20 cellular contexts compared by ENCODE assay signal in genomic region chr1:145740269-145740668, GRCh38. TPM values are rescaled to one million over a fixed set of nuclear protein-coding genes. Genes with fewer than 3 reads are reported as not detected.
A peak's percentile ranks its signal among the peaks of the same experiment; 100 is the strongest.
DNase-seq lines count a peak whose midpoint lies in the region; ATAC-seq and TF ChIP-seq lines count a peak whose summit lies in the region.
"Had no signal": no experiment of that assay in that cellular context is flagged by ENCODE, and none has a peak within 500 bp of the region (broad histone marks: within the 10 kb centered on the region; RNA-seq: fewer than 3 reads in every experiment).

No MANE protein-coding gene starts in this region.

- peak; percentile 70 for DNase-seq in AG09319 (ENCODE audit: extremely low read depth, low read depth)
- peak; percentile 39 for DNase-seq in LNCaP clone FGC (ENCODE audit: low read depth)
- peak; percentile 42 to 51 for DNase-seq in cardiac fibroblast (ENCODE audit: low read depth in 2 of 2)
- DNase-seq in lower lobe of right lung = no peak
- no peak for DNase-seq in NCI-H2107 (lab: John Stamatoyannopoulos, UW)
- DNase-seq: activated CD4-positive, alpha-beta memory T cell treated with anti-CD3 and anti-CD28 coated beads for 36 hours; activated naive CD8-positive, alpha-beta T cell treated with anti-CD3 and anti-CD28 coated beads, Interleukin-2, amount 10 ng/mL, durations not matched to agents 7 days and 5 days; activated T-cell treated with anti-CD3 and anti-CD28 coated beads, Interleukin-2, amount 50 U/mL, for 48 hours; heart right ventricle; left cardiac atrium; MG63; NCI-H187; NCI-H510A treated with DMSO at 0.1 percent for 48 hours; OCI-M1; SK-N-SH had no signal

- H3K27me3 Mint-ChIP-seq in stimulated activated memory B cell treated with anti-CD40 and anti-IgM and Interleukin-4, amounts not matched to agents 10 μg/mL and 1 μg/mL and 100 μg/mL, for 72 hours = no peaks in the 10 kb centered on the region
- H3K27me3 Mint-ChIP-seq: activated CD4-positive, alpha-beta memory T cell treated with anti-CD3 and anti-CD28 coated beads for 36 hours; activated naive CD8-positive, alpha-beta T cell treated with anti-CD3 and anti-CD28 coated beads, Interleukin-2, amount 10 ng/mL, durations not matched to agents 7 days and 5 days; stimulated activated naive CD8-positive, alpha-beta T cell treated with anti-CD3 and anti-CD28 coated beads, Interleukin-15, Interleukin-2, amounts not matched to agents 100 ng/mL and 50 ng/mL, for 24 hours had no signal

- TF ChIP-seq CTCF in AG09319 (IDR thresholded peaks at IDR 0.05; ENCODE audit: low read depth, low read length) (no peak), LNCaP clone FGC (IDR thresholded peaks at IDR 0.05; ENCODE audit: control insufficient read depth, extremely low read depth, insufficient read depth) (no peak), cardiac fibroblast (IDR thresholded peaks at IDR 0.05; ENCODE audit: low read depth, low read length) (no peak), lower lobe of right lung (IDR thresholded peaks at IDR 0.05) (no peak)

- no peak overlapping the region for H3K4me3 Mint-ChIP-seq in stimulated activated memory B cell treated with anti-CD40 and anti-IgM and Interleukin-4, amounts not matched to agents 10 μg/mL and 1 μg/mL and 100 μg/mL, for 72 hours
- H3K4me3 Mint-ChIP-seq: activated CD4-positive, alpha-beta memory T cell treated with anti-CD3 and anti-CD28 coated beads for 36 hours; activated naive CD8-positive, alpha-beta T cell treated with anti-CD3 and anti-CD28 coated beads, Interleukin-2, amount 10 ng/mL, durations not matched to agents 7 days and 5 days; stimulated activated naive CD8-positive, alpha-beta T cell treated with anti-CD3 and anti-CD28 coated beads, Interleukin-15, Interleukin-2, amounts not matched to agents 100 ng/mL and 50 ng/mL, for 24 hours had no signal

- no peak overlapping the region for H3K4me3 ChIP-seq in LNCaP clone FGC (ENCODE audit: low read depth, low read length)
- H3K4me3 ChIP-seq in cardiac fibroblast (replicated peaks in 1 of 2; ENCODE audit: low read depth in 2 of 2, low read length in 2 of 2) = no peak overlapping the region
- H3K4me3 ChIP-seq in lower lobe of right lung = no peak overlapping the region
- H3K4me3 ChIP-seq: BLaER1 treated with 17β-estradiol and CSF1 and Interleukin-3, amounts not matched to agents 10 nM and 100 nM; heart right ventricle; MG63 had no signal

- H3K4me1 ChIP-seq in lower lobe of right lung = no peaks in the 10 kb centered on the region
- H3K4me1 ChIP-seq: BLaER1 treated with 17β-estradiol and CSF1 and Interleukin-3, amounts not matched to agents 10 nM and 100 nM; heart right ventricle had no signal

- peaks cover 48% of the 10 kb centered on the region for H3K36me3 Mint-ChIP-seq in stimulated activated memory B cell treated with anti-CD40 and anti-IgM and Interleukin-4, amounts not matched to agents 10 μg/mL and 1 μg/mL and 100 μg/mL, for 72 hours

- H3K36me3 ChIP-seq in lower lobe of right lung = peaks cover 38% of the 10 kb centered on the region

- H3K27ac ChIP-seq in lower lobe of right lung = no peak overlapping the region
- H3K27ac ChIP-seq: BLaER1 treated with 17β-estradiol and CSF1 and Interleukin-3, amounts not matched to agents 10 nM and 100 nM; heart right ventricle had no signal

- H3K27me3 ChIP-seq in lower lobe of right lung (ENCODE audit: low read depth) = no peaks in the 10 kb centered on the region
- H3K27me3 ChIP-seq: BLaER1 treated with 17β-estradiol and CSF1 and Interleukin-3, amounts not matched to agents 10 nM and 100 nM; heart right ventricle; MG63 had no signal

- no peaks in the 10 kb centered on the region for H3K9me3 ChIP-seq in lower lobe of right lung
- H3K9me3 ChIP-seq: BLaER1 treated with 17β-estradiol and CSF1 and Interleukin-3, amounts not matched to agents 10 nM and 100 nM; heart right ventricle; MG63; SK-N-SH had no signal

- H3K9me3 Mint-ChIP-seq in stimulated activated memory B cell treated with anti-CD40 and anti-IgM and Interleukin-4, amounts not matched to agents 10 μg/mL and 1 μg/mL and 100 μg/mL, for 72 hours = no peaks in the 10 kb centered on the region
- H3K9me3 Mint-ChIP-seq: activated CD4-positive, alpha-beta memory T cell treated with anti-CD3 and anti-CD28 coated beads for 36 hours; activated naive CD8-positive, alpha-beta T cell treated with anti-CD3 and anti-CD28 coated beads, Interleukin-2, amount 10 ng/mL, durations not matched to agents 7 days and 5 days; stimulated activated naive CD8-positive, alpha-beta T cell treated with anti-CD3 and anti-CD28 coated beads, Interleukin-15, Interleukin-2, amounts not matched to agents 100 ng/mL and 50 ng/mL, for 24 hours had no signal

- H3K27ac Mint-ChIP-seq in stimulated activated memory B cell treated with anti-CD40 and anti-IgM and Interleukin-4, amounts not matched to agents 10 μg/mL and 1 μg/mL and 100 μg/mL, for 72 hours = no peak overlapping the region
- H3K27ac Mint-ChIP-seq: activated CD4-positive, alpha-beta memory T cell treated with anti-CD3 and anti-CD28 coated beads for 36 hours; activated naive CD8-positive, alpha-beta T cell treated with anti-CD3 and anti-CD28 coated beads, Interleukin-2, amount 10 ng/mL, durations not matched to agents 7 days and 5 days; stimulated activated naive CD8-positive, alpha-beta T cell treated with anti-CD3 and anti-CD28 coated beads, Interleukin-15, Interleukin-2, amounts not matched to agents 100 ng/mL and 50 ng/mL, for 24 hours had no signal

- intact Hi-C loops in lower lobe of right lung (cut with DNase I) = no loop called here

- ATAC-seq in lower lobe of right lung (peak; percentile 85 to 93), GM18907 (IDR thresholded peaks at IDR 0.05; ENCODE audit: unreplicated experiment) (no peak), GM18909 (IDR thresholded peaks at IDR 0.05; ENCODE audit: poor library complexity, unreplicated experiment) (no peak)
- ATAC-seq in stimulated activated memory B cell treated with anti-CD40 and anti-IgM and Interleukin-4, amounts not matched to agents 10 μg/mL and 1 μg/mL and 100 μg/mL, for 72 hours = no peak
- ATAC-seq: heart right ventricle, left cardiac atrium had no signal

- no peaks in the 10 kb centered on the region for H3K4me1 Mint-ChIP-seq in stimulated activated memory B cell treated with anti-CD40 and anti-IgM and Interleukin-4, amounts not matched to agents 10 μg/mL and 1 μg/mL and 100 μg/mL, for 72 hours

RNA-seq across cellular contexts. Expression of gene CD160, which starts 21.0 kb away (rescaled TPM):
- 1.1 TPM for total RNA-seq in lower lobe of right lung

RNA-seq across cellular contexts. Expression of gene PDZK1, which starts 33.1 kb away (rescaled TPM):
- not detected for total RNA-seq in lower lobe of right lung
- total RNA-seq: activated CD4-positive, alpha-beta memory T cell treated with anti-CD3 and anti-CD28 coated beads for 36 hours had no signal

Comparison
In these comparisons a context has a peak if more than half of its experiments do, and no peak if none do; other contexts are left out.
1. DNase-seq: peak in AG09319 (single experiment), LNCaP clone FGC (single experiment) and cardiac fibroblast (2 of 2); none in lower lobe of right lung (single experiment) and NCI-H2107 (single experiment).
2. ATAC-seq: peak in lower lobe of right lung (2 of 2); none in GM18907 (single experiment), stimulated activated memory B cell treated with anti-CD40 and anti-IgM and Interleukin-4, amounts not matched to agents 10 μg/mL and 1 μg/mL and 100 μg/mL, for 72 hours (single experiment) and GM18909 (single experiment).